In genomic region chr11:23564370-23564769, GRCh38 we compare ENCODE assay signal across 15 cellular contexts.
"Had no signal": no experiment of that assay in that cellular context is flagged by ENCODE, and none has a peak within 500 bp of the region (broad histone marks: within the 10 kb centered on the region; RNA-seq: fewer than 3 reads in every experiment).

No MANE protein-coding gene starts in this region.

- H3K36me3 ChIP-seq: gastrocnemius medialis, heart right ventricle, neutrophil, thoracic aorta had no signal

- DNase-seq: activated CD4-positive, alpha-beta T cell treated with anti-CD3 and anti-CD28 coated beads, Interleukin-2, amount 50 U/mL, for 48 hours; activated effector memory CD4-positive, alpha-beta T cell treated with Interleukin-2 at 50 U/mL for 16 hours; activated naive CD4-positive, alpha-beta T cell treated with anti-CD3 and anti-CD28 coated beads, Interleukin-2, amount 50 U/mL, for 16 hours; activated T-cell treated with anti-CD3 and anti-CD28 coated beads, Interleukin-2, amount 50 U/mL, for 1 hour; dermis blood vessel endothelial cell; erythroblast; gastrocnemius medialis; heart right ventricle; islet precursor cell; posterior cingulate gyrus; retina had no signal

- H3K4me1 Mint-ChIP-seq: stimulated activated effector memory CD8-positive, alpha-beta T cell treated with anti-CD3 and anti-CD28 coated beads, Interleukin-12 subunit alpha, Interleukin-12 subunit beta, amount 100 ng/mL, for 72 hours had no signal

- H3K27ac ChIP-seq: gastrocnemius medialis, heart right ventricle, neutrophil, thoracic aorta, VCaP had no signal

- H3K4me1 ChIP-seq: gastrocnemius medialis, heart right ventricle had no signal

- H3K9me3 ChIP-seq: gastrocnemius medialis, heart right ventricle, neutrophil, thoracic aorta had no signal

- H3K4me3 Mint-ChIP-seq: stimulated activated effector memory CD8-positive, alpha-beta T cell treated with anti-CD3 and anti-CD28 coated beads, Interleukin-12 subunit alpha, Interleukin-12 subunit beta, amount 100 ng/mL, for 72 hours had no signal

- H3K36me3 Mint-ChIP-seq: stimulated activated effector memory CD8-positive, alpha-beta T cell treated with anti-CD3 and anti-CD28 coated beads, Interleukin-12 subunit alpha, Interleukin-12 subunit beta, amount 100 ng/mL, for 72 hours had no signal

- H3K27ac Mint-ChIP-seq: stimulated activated effector memory CD8-positive, alpha-beta T cell treated with anti-CD3 and anti-CD28 coated beads, Interleukin-12 subunit alpha, Interleukin-12 subunit beta, amount 100 ng/mL, for 72 hours had no signal

- H3K4me3 ChIP-seq: gastrocnemius medialis, heart right ventricle, thoracic aorta had no signal

- ATAC-seq: gastrocnemius medialis; heart right ventricle; stimulated activated effector memory CD8-positive, alpha-beta T cell treated with anti-CD3 and anti-CD28 coated beads, Interleukin-12 subunit alpha, Interleukin-12 subunit beta, amount 100 ng/mL, for 72 hours had no signal

- H3K27me3 ChIP-seq: gastrocnemius medialis, heart right ventricle, neutrophil had no signal
